ENCODE assay signal across 1 cellular context in the genomic region with DNA sequence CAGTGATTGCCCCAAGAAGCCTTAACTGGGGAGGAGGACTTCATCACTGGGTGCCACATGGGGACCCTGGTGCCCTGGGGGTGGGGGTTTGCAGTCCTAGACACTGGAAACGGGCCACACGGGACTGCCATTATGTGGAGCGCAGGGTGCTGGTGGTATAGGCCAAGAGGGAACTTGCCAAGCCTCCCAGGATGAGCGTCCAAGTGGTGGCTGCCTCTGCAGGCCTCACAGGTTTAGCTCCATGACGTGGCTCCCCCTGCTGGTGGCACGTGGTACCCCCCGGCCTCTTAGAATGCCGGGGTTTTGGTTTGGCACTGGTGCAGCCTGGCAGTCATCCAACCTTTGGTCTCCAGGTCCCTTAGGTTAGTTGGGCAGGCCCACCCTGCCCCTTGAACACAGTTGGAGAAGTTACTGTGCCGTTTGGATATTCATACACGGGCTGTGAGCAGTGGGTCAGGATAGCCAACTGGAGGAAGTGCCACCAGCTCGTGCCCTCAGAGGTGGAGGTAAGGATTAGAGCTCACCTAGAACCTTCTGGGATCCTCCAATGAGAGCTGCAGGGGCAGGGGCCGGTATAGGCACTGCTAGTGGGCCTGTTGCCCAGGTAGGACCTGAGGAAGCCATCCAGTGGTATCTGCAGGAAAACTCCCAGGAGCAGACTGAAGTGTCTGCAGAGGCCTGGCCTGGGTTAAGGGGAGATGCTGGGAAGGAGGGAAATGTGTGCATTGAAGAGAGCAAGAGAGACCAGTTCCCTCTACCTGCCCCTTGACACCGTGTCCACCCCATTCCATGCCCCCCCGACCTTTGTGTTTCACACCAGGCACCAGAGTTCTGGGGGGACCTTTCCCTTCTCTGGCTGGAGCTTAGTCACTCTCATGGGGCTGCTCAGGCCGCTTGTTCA.
TF ChIP-seq lines count a peak whose summit lies in the region.

No MANE protein-coding gene starts in this region.

TF ChIP-seq in K562, 482 proteins besides CTCF, POLR2A, EP300 and RAD21 (continued from another document):
- TF ChIP-seq KLF16 (IDR thresholded peaks at IDR 0.05) (no peak), DIDO1 (tag; IDR thresholded peaks at IDR 0.05; ENCODE audit: low read depth) (no peak), ILK (tag; IDR thresholded peaks at IDR 0.05; ENCODE audit: borderline replicate concordance, low read depth) (no peak), TCFL5 (CRISPR knock-in tag; conservative IDR thresholded peaks at IDR 0.05) (no peak), NR3C1 (CRISPR knock-in tag; IDR thresholded peaks at IDR 0.05) (no peak), MTA3 (IDR thresholded peaks at IDR 0.05; ENCODE audit: borderline replicate concordance) (0 out of 2 replicates have a peak, but pooled peaks have one; percentile 36), ATF7 (IDR thresholded peaks at IDR 0.05) (no peak), BHLHE40 (IDR thresholded peaks at IDR 0.05; ENCODE audit: low read length) (no peak), CHCHD3 (CRISPR knock-in tag; IDR thresholded peaks at IDR 0.05) (no peak), ZNF143 (CRISPR knock-in tag; IDR thresholded peaks at IDR 0.05) (no peak), RBBP5 (IDR thresholded peaks at IDR 0.05; ENCODE audit: borderline replicate concordance, insufficient read depth, low read length, poor library complexity, severe bottlenecking) (no peak), ETV1 (tag; conservative IDR thresholded peaks at IDR 0.05; ENCODE audit: low read depth) (0 out of 2 replicates have a peak, but pooled peaks have one; percentile 23)
- TF ChIP-seq, protein P1, sequence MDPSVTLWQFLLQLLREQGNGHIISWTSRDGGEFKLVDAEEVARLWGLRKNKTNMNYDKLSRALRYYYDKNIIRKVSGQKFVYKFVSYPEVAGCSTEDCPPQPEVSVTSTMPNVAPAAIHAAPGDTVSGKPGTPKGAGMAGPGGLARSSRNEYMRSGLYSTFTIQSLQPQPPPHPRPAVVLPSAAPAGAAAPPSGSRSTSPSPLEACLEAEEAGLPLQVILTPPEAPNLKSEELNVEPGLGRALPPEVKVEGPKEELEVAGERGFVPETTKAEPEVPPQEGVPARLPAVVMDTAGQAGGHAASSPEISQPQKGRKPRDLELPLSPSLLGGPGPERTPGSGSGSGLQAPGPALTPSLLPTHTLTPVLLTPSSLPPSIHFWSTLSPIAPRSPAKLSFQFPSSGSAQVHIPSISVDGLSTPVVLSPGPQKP (CRISPR knock-in tag; IDR thresholded peaks at IDR 0.05), result no peak
- TF ChIP-seq, protein P2, sequence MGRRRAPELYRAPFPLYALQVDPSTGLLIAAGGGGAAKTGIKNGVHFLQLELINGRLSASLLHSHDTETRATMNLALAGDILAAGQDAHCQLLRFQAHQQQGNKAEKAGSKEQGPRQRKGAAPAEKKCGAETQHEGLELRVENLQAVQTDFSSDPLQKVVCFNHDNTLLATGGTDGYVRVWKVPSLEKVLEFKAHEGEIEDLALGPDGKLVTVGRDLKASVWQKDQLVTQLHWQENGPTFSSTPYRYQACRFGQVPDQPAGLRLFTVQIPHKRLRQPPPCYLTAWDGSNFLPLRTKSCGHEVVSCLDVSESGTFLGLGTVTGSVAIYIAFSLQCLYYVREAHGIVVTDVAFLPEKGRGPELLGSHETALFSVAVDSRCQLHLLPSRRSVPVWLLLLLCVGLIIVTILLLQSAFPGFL (CRISPR knock-in tag; IDR thresholded peaks at IDR 0.05), result no peak
- TF ChIP-seq, protein P3, sequence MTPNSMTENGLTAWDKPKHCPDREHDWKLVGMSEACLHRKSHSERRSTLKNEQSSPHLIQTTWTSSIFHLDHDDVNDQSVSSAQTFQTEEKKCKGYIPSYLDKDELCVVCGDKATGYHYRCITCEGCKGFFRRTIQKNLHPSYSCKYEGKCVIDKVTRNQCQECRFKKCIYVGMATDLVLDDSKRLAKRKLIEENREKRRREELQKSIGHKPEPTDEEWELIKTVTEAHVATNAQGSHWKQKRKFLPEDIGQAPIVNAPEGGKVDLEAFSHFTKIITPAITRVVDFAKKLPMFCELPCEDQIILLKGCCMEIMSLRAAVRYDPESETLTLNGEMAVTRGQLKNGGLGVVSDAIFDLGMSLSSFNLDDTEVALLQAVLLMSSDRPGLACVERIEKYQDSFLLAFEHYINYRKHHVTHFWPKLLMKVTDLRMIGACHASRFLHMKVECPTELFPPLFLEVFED (CRISPR knock-in tag; conservative IDR thresholded peaks at IDR 0.05), result peak; percentile 80; the same call in 1 of the 2 replicates
- TF ChIP-seq, protein P4, sequence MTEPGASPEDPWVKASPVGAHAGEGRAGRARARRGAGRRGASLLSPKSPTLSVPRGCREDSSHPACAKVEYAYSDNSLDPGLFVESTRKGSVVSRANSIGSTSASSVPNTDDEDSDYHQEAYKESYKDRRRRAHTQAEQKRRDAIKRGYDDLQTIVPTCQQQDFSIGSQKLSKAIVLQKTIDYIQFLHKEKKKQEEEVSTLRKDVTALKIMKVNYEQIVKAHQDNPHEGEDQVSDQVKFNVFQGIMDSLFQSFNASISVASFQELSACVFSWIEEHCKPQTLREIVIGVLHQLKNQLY (CRISPR knock-in tag; conservative IDR thresholded peaks at IDR 0.05), result peak in 1 of 2 experiments; percentile 60; a peak in 1 of 4 replicates
TF ChIP-seq in K562: peak in this region for 73.
